8 cellular contexts compared by ENCODE assay signal in genomic region chr12:85036736-85037135, GRCh38. TPM values are rescaled to one million over a fixed set of nuclear protein-coding genes. Genes with fewer than 3 reads are reported as not detected.
DNase-seq lines count a peak whose midpoint lies in the region; ATAC-seq and TF ChIP-seq lines count a peak whose summit lies in the region.

No MANE protein-coding gene starts in this region.

- POLR2A ChIA-PET in Caco-2 (lab: Charles Lee) = no interaction called here

- H3K27me3 Mint-ChIP-seq in Caco-2 (ENCODE audit: insufficient read depth, unreplicated experiment) (peaks cover 3% of the 10 kb centered on the region), chondrocyte (ENCODE audit: low read depth) (peaks cover 40% of the 10 kb centered on the region)

- H3K9me3 Mint-ChIP-seq in Caco-2 (ENCODE audit: unreplicated experiment) = no peaks in the 10 kb centered on the region
- no peaks in the 10 kb centered on the region for H3K9me3 Mint-ChIP-seq in chondrocyte (ENCODE audit: low read depth)

- ATAC-seq in HG03442 (IDR thresholded peaks at IDR 0.05; ENCODE audit: unreplicated experiment) (no peak), GM18505 (IDR thresholded peaks at IDR 0.05; ENCODE audit: unreplicated experiment) (no peak)

- BruUV-seq in Caco-2 (replicated peaks; lab: Mats Ljungman, UMichigan) = no TSS peak

- H3K9me3 ChIP-seq in Caco-2 (no peaks in the 10 kb centered on the region), HUES48 (ENCODE audit: control insufficient read depth, insufficient read depth, low read length) (no peaks in the 10 kb centered on the region), neuron (ENCODE audit: low read length) (no peaks in the 10 kb centered on the region)

- CTCF ChIA-PET in Caco-2 (lab: Charles Lee) = no interaction called here

- no peak overlapping the region for H3K27ac ChIP-seq in HUES48 (ENCODE audit: low read depth, low read length)
- no peak overlapping the region for H3K27ac ChIP-seq in caudate nucleus (ENCODE audit: low read depth, low read length)

- no peaks in the 10 kb centered on the region for H3K36me3 ChIP-seq in Caco-2 (ENCODE audit: control insufficient read depth, insufficient read depth, low read length)
- no peaks in the 10 kb centered on the region for H3K36me3 ChIP-seq in HUES48 (ENCODE audit: control insufficient read depth, insufficient read depth, low read length)
- H3K36me3 ChIP-seq in neuron (ENCODE audit: insufficient read depth, low read length) = no peaks in the 10 kb centered on the region

- peak overlapping the region; percentile 86 for H2AFZ ChIP-seq in neuron (ENCODE audit: low read depth, low read length)

- peak overlapping the region; percentile 77 for H3K4me3 Mint-ChIP-seq in Caco-2 (ENCODE audit: unreplicated experiment)
- H3K4me3 Mint-ChIP-seq in chondrocyte (ENCODE audit: unreplicated experiment) = peak overlapping the region; percentile 75

- H3K36me3 Mint-ChIP-seq in Caco-2 (ENCODE audit: insufficient read depth, unreplicated experiment) (no peaks in the 10 kb centered on the region), chondrocyte (ENCODE audit: low read depth) (no peaks in the 10 kb centered on the region)

- H3K4me1 Mint-ChIP-seq in Caco-2 (ENCODE audit: low read depth, unreplicated experiment) = no peaks in the 10 kb centered on the region
- peaks cover 6% of the 10 kb centered on the region for H3K4me1 Mint-ChIP-seq in chondrocyte (ENCODE audit: low read depth)

- H3K9ac ChIP-seq in HUES48 (ENCODE audit: low read depth, low read length) = peak overlapping the region; percentile 72

- TF ChIP-seq CTCF in Caco-2 (IDR thresholded peaks at IDR 0.05; ENCODE audit: insufficient read depth in 1 of 2, low read depth in 1 of 2, low read length in 1 of 2, severe bottlenecking in 1 of 2, unreplicated experiment in 1 of 2) (no peak), chondrocyte (IDR thresholded peaks at IDR 0.05) (no peak)

- DNase-seq in Caco-2 (no peak), chondrocyte (ENCODE audit: low spot score) (no peak), A172 (ENCODE audit: low spot score) (no peak), caudate nucleus (lab: John Stamatoyannopoulos, UW) (no peak)

- H3K27ac Mint-ChIP-seq in Caco-2 (ENCODE audit: unreplicated experiment) = peak overlapping the region; percentile 71
- H3K27ac Mint-ChIP-seq in chondrocyte (ENCODE audit: unreplicated experiment) = no peak overlapping the region

- intact Hi-C loops in Caco-2 (cut with micrococcal nuclease; ENCODE audit: unreplicated experiment) = no loop called here

- H3K4me3 ChIP-seq in Caco-2 (ENCODE audit: low read depth, low read length) = no peak overlapping the region
- H3K4me3 ChIP-seq in HUES48 (ENCODE audit: low read depth, low read length) = peak overlapping the region; percentile 96
- peak overlapping the region; percentile 74 for H3K4me3 ChIP-seq in neuron (ENCODE audit: low read length)

- no peak for TF ChIP-seq POLR2A in GM18505 (IDR thresholded peaks at IDR 0.05; ENCODE audit: borderline replicate concordance, extremely low read depth, insufficient read depth, insufficient read length)

- H3K4me1 ChIP-seq in Caco-2 (no peaks in the 10 kb centered on the region), HUES48 (ENCODE audit: control insufficient read depth, insufficient read depth, low read length) (peaks cover 6% of the 10 kb centered on the region), neuron (ENCODE audit: insufficient read depth, low read length) (peaks cover 2% of the 10 kb centered on the region)

- H3K27me3 ChIP-seq in Caco-2 (replicated peaks; ENCODE audit: control insufficient read depth, insufficient read depth, low read length) (no peaks in the 10 kb centered on the region), HUES48 (ENCODE audit: control insufficient read depth, insufficient read depth, low read length) (no peaks in the 10 kb centered on the region), neuron (ENCODE audit: insufficient read depth, low read length) (no peaks in the 10 kb centered on the region)

RNA-seq across cellular contexts. Expression of gene LRRIQ1, which starts 0.6 kb away (rescaled TPM):
- total RNA-seq in Caco-2 (2022) (not detected in 2 replicates), chondrocyte (0.10 TPM in 1 of 3 replicates, not detected in the others)
- total RNA-seq in A172 (2014; rRNA removed; shearing (Covaris generic)) = 0.38 and 4.4 TPM in 2 replicates

RNA-seq across cellular contexts. Expression of gene TSPAN19, which starts 0.7 kb away (rescaled TPM):
- not detected in 2 replicates for total RNA-seq in Caco-2 (2022)
- not detected in 3 replicates for total RNA-seq in chondrocyte
- total RNA-seq in A172 (2014; rRNA removed; shearing (Covaris generic)) = not detected in 2 replicates
